ENCODE assay signal across 26 cellular contexts in the genomic region with DNA sequence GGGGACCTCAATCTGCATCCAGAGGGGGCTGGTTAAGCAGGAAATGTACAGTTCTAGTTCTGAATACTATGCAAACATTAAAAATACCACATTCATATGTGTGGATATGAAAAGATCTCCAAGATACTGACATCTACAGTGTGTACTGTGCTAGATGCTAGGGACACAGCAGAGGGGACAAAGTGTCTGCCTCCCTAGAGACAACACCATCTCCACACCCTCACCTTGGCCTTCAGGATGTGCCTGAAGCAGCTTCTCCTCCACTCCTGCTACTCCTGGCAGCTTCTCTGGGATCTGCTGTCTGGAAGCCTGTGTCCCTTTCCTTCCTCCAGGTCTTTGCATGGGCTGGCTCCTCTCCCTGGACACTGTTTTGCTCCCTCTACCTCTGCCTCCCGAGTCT. TPM values are rescaled to one million over a fixed set of nuclear protein-coding genes. Genes with fewer than 3 reads are reported as not detected.
DNase-seq lines count a peak whose midpoint lies in the region; ATAC-seq and TF ChIP-seq lines count a peak whose summit lies in the region.
"Had no signal": no experiment of that assay in that cellular context is flagged by ENCODE, and none has a peak within 500 bp of the region (broad histone marks: within the 10 kb centered on the region; RNA-seq: fewer than 3 reads in every experiment).

No MANE protein-coding gene starts in this region.

- CTCF ChIA-PET in CD8-positive, alpha-beta T cell (lab: Charles Lee): interaction anchor here (1.0 to 2.1 kb wide), 3 partner anchors 8 to 123 kb away, joined by 3 to 5 read pairs (median 4); no protein-coding TSS in a partner anchor
- CTCF ChIA-PET in T-cell (lab: Charles Lee): no interaction called here

- H3K27me3 Mint-ChIP-seq in CD8-positive, alpha-beta T cell (ENCODE audit: low read depth): no peaks in the 10 kb centered on the region
- H3K27me3 Mint-ChIP-seq in T-cell: no peaks in the 10 kb centered on the region
- no peaks in the 10 kb centered on the region for H3K27me3 Mint-ChIP-seq in effector memory CD8-positive, alpha-beta T cell
- H3K27me3 Mint-ChIP-seq in neural crest cell (ENCODE audit: low read depth): no peaks in the 10 kb centered on the region
- H3K27me3 Mint-ChIP-seq in activated CD4-positive, alpha-beta T cell treated with anti-CD3 and anti-CD28 coated beads, Interleukin-2, amount 10 ng/mL, durations not matched to agents 24 days and 14 days: peaks cover 3% of the 10 kb centered on the region
- H3K27me3 Mint-ChIP-seq: IgD-negative memory B cell had no signal

- H3K4me3 ChIP-seq in CD8-positive, alpha-beta T cell (ENCODE audit: low read depth, low read length): no peak overlapping the region
- H3K4me3 ChIP-seq: BLaER1 treated with 17β-estradiol and CSF1 and Interleukin-3, amounts not matched to agents 10 nM and 100 nM; cardiac muscle cell; heart left ventricle; MG63; suprapubic skin; uterus had no signal

- no peak for TF ChIP-seq CTCF in CD8-positive, alpha-beta T cell (IDR thresholded peaks at IDR 0.05)
- TF ChIP-seq CTCF in neural crest cell (conservative IDR thresholded peaks at IDR 0.05): no peak

- no peaks in the 10 kb centered on the region for H3K36me3 ChIP-seq in CD8-positive, alpha-beta T cell (ENCODE audit: insufficient read depth, low read length)
- H3K36me3 ChIP-seq: cardiac muscle cell, MG63, uterus had no signal

- H3K4me1 ChIP-seq in CD8-positive, alpha-beta T cell (ENCODE audit: insufficient read depth, low read length): peaks cover 7% of the 10 kb centered on the region
- H3K4me1 ChIP-seq: heart left ventricle, suprapubic skin, uterus had no signal

- H3K9me3 Mint-ChIP-seq in CD8-positive, alpha-beta T cell: no peaks in the 10 kb centered on the region
- no peaks in the 10 kb centered on the region for H3K9me3 Mint-ChIP-seq in T-cell
- H3K9me3 Mint-ChIP-seq in effector memory CD8-positive, alpha-beta T cell: no peaks in the 10 kb centered on the region
- H3K9me3 Mint-ChIP-seq in neural crest cell: no peaks in the 10 kb centered on the region
- H3K9me3 Mint-ChIP-seq in activated CD4-positive, alpha-beta T cell treated with anti-CD3 and anti-CD28 coated beads, Interleukin-2, amount 10 ng/mL, durations not matched to agents 24 days and 14 days: no peaks in the 10 kb centered on the region
- H3K9me3 Mint-ChIP-seq: IgD-negative memory B cell had no signal

- H3K36me3 Mint-ChIP-seq in CD8-positive, alpha-beta T cell: peaks cover 3% of the 10 kb centered on the region
- H3K36me3 Mint-ChIP-seq in T-cell: no peaks in the 10 kb centered on the region
- peaks cover 6% of the 10 kb centered on the region for H3K36me3 Mint-ChIP-seq in effector memory CD8-positive, alpha-beta T cell (ENCODE audit: insufficient read depth)
- no peaks in the 10 kb centered on the region for H3K36me3 Mint-ChIP-seq in neural crest cell (ENCODE audit: low read depth)
- H3K36me3 Mint-ChIP-seq in activated CD4-positive, alpha-beta T cell treated with anti-CD3 and anti-CD28 coated beads, Interleukin-2, amount 10 ng/mL, durations not matched to agents 24 days and 14 days (ENCODE audit: low read depth): peaks cover 2% of the 10 kb centered on the region

- intact Hi-C loops in CD8-positive, alpha-beta T cell (cut with DNase I, micrococcal nuclease): no loop called here
- intact Hi-C loops in activated CD4-positive, alpha-beta T cell treated with anti-CD3 and anti-CD28 coated beads, Interleukin-2, amount 10 ng/mL, durations not matched to agents 24 days and 14 days (cut with micrococcal nuclease): no loop called here

- peaks cover 21% of the 10 kb centered on the region for H3K4me1 Mint-ChIP-seq in CD8-positive, alpha-beta T cell (ENCODE audit: low read depth)
- peaks cover 13 to 27% (median 14%) of the 10 kb centered on the region in 3 donors for H3K4me1 Mint-ChIP-seq in T-cell
- peaks cover 36 to 46% of the 10 kb centered on the region in 2 donors for H3K4me1 Mint-ChIP-seq in effector memory CD8-positive, alpha-beta T cell (ENCODE audit: low read depth in 2 of 2)
- peaks cover 27% of the 10 kb centered on the region for H3K4me1 Mint-ChIP-seq in neural crest cell
- no peaks in the 10 kb centered on the region for H3K4me1 Mint-ChIP-seq in activated CD4-positive, alpha-beta T cell treated with anti-CD3 and anti-CD28 coated beads, Interleukin-2, amount 10 ng/mL, durations not matched to agents 24 days and 14 days

- no peak overlapping the region for H3K27ac ChIP-seq in CD8-positive, alpha-beta T cell (ENCODE audit: low read depth, low read length)
- H3K27ac ChIP-seq: BLaER1 treated with 17β-estradiol and CSF1 and Interleukin-3, amounts not matched to agents 10 nM and 100 nM; cardiac muscle cell; suprapubic skin; uterus had no signal

- H3K27ac Mint-ChIP-seq in CD8-positive, alpha-beta T cell: peak overlapping the region; percentile 39
- H3K27ac Mint-ChIP-seq in T-cell: peak overlapping the region; percentile 64 to 65
- peak overlapping the region; percentile 97 to 98 for H3K27ac Mint-ChIP-seq in effector memory CD8-positive, alpha-beta T cell
- peak overlapping the region; percentile 38 for H3K27ac Mint-ChIP-seq in neural crest cell (ENCODE audit: unreplicated experiment)
- no peak overlapping the region for H3K27ac Mint-ChIP-seq in activated CD4-positive, alpha-beta T cell treated with anti-CD3 and anti-CD28 coated beads, Interleukin-2, amount 10 ng/mL, durations not matched to agents 24 days and 14 days

- POLR2A ChIA-PET in CD8-positive, alpha-beta T cell (lab: Charles Lee): interaction anchor here (1.0 kb wide), 1 partner anchor 15 kb away, joined by 3 read pairs; no protein-coding TSS in a partner anchor
- POLR2A ChIA-PET in T-cell (lab: Charles Lee): interaction anchor here in 1 of 2 donors (0.7 kb wide), 1 partner anchor 19 kb away, joined by 3 read pairs; no protein-coding TSS in a partner anchor

- no peak for ATAC-seq in CD8-positive, alpha-beta T cell
- ATAC-seq in T-cell (replicated peaks in 1 of 4) (no peak), GM18511 (IDR thresholded peaks at IDR 0.05; ENCODE audit: unreplicated experiment) (no peak)
- peak; percentile 23 for ATAC-seq in effector memory CD8-positive, alpha-beta T cell (replicated peaks)
- ATAC-seq: heart left ventricle, Right ventricle myocardium inferior had no signal

- no peaks in the 10 kb centered on the region for H3K9me3 ChIP-seq in CD8-positive, alpha-beta T cell (ENCODE audit: low read length)
- H3K9me3 ChIP-seq: BLaER1 treated with 17β-estradiol and CSF1 and Interleukin-3, amounts not matched to agents 10 nM and 100 nM; heart left ventricle; MG63; suprapubic skin; uterus had no signal

- in situ Hi-C loops in ACHN (cut with HindIII; ENCODE audit: low pct_ligation_motif_present, low pct_unique_long_range_greater_than_20kb, low sequenced_read_pairs): no loop called here

- H3K27me3 ChIP-seq in CD8-positive, alpha-beta T cell (ENCODE audit: insufficient read depth, low read length): no peaks in the 10 kb centered on the region
- H3K27me3 ChIP-seq: BLaER1 treated with 17β-estradiol and CSF1 and Interleukin-3, amounts not matched to agents 10 nM and 100 nM; cardiac muscle cell; heart left ventricle; MG63; suprapubic skin; uterus had no signal

- DNase-seq in CD8-positive, alpha-beta T cell: no peak
- DNase-seq in T-cell (no peak), neural crest cell (ENCODE audit: low read depth, low spot score) (no peak), ACHN (no peak)
- DNase-seq in effector memory CD8-positive, alpha-beta T cell: no peak
- no peak for DNase-seq in stimulated activated CD4-positive, alpha-beta T cell treated with anti-CD3 and anti-CD28 coated beads, Interleukin-2, amount 100 ng/mL, for 48 hours
- DNase-seq in activated CD4-positive, alpha-beta T cell treated with anti-CD3 and anti-CD28 coated beads, Interleukin-2, amount 10 ng/mL, durations not matched to agents 24 days and 14 days: no peak
- DNase-seq: activated CD4-positive, alpha-beta T cell treated with anti-CD3 and anti-CD28 coated beads, Interleukin-2, amount 50 U/mL, for 4 hours; activated naive CD4-positive, alpha-beta T cell treated with Interleukin-2 at 50 U/mL for 16 hours; amygdala; HCEC 1CT; heart left ventricle; mesenchymal stem cell; MG63; NCI-H2081 treated with DMSO at 0.1 percent for 48 hours; NCI-H446; occipital lobe; OCI-M1; T-helper 9 cell; uterus had no signal

- H3K4me3 Mint-ChIP-seq in CD8-positive, alpha-beta T cell: no peak overlapping the region
- H3K4me3 Mint-ChIP-seq in T-cell: no peak overlapping the region
- H3K4me3 Mint-ChIP-seq in effector memory CD8-positive, alpha-beta T cell: peak overlapping the region; percentile 88 to 93
- H3K4me3 Mint-ChIP-seq in neural crest cell: no peak overlapping the region
- no peak overlapping the region for H3K4me3 Mint-ChIP-seq in activated CD4-positive, alpha-beta T cell treated with anti-CD3 and anti-CD28 coated beads, Interleukin-2, amount 10 ng/mL, durations not matched to agents 24 days and 14 days

RNA-seq across cellular contexts. Expression of a gene that starts 10.7 kb away (rescaled TPM):
- 100 to 1,000 TPM; 137 to 139 TPM for total RNA-seq in CD8-positive, alpha-beta T cell
- total RNA-seq in T-cell (100 to 1,000 TPM; 134 to 149 (median 135) TPM), neural crest cell (350 and 361 TPM in 2 replicates)
- total RNA-seq in activated CD4-positive, alpha-beta T cell treated with anti-CD3 and anti-CD28 coated beads, Interleukin-2, amount 10 ng/mL, durations not matched to agents 24 days and 14 days: 249 and 255 TPM in 2 replicates

RNA-seq across cellular contexts. Expression of a gene that starts 15.7 kb away (rescaled TPM):
- total RNA-seq in CD8-positive, alpha-beta T cell: 10 to 100 TPM; 25.9 to 26.1 TPM
- 10 to 100 TPM; 47.2 to 90.1 (median 75.5) TPM for total RNA-seq in T-cell
- total RNA-seq in neural crest cell: 375 and 382 TPM in 2 replicates
- 330 and 351 TPM in 2 replicates for total RNA-seq in activated CD4-positive, alpha-beta T cell treated with anti-CD3 and anti-CD28 coated beads, Interleukin-2, amount 10 ng/mL, durations not matched to agents 24 days and 14 days

RNA-seq across cellular contexts. Expression of a gene that starts 34.0 kb away (rescaled TPM):
- total RNA-seq in CD8-positive, alpha-beta T cell: 10 to 100 TPM; 16.6 to 17.3 TPM
- total RNA-seq in T-cell (10 to 100 TPM; 15.9 to 47.2 (median 30.3) TPM), neural crest cell (32.0 and 33.8 TPM in 2 replicates)
- total RNA-seq in activated CD4-positive, alpha-beta T cell treated with anti-CD3 and anti-CD28 coated beads, Interleukin-2, amount 10 ng/mL, durations not matched to agents 24 days and 14 days: 34.1 and 41.0 TPM in 2 replicates

RNA-seq across cellular contexts. Expression of a gene that starts 34.0 kb away (rescaled TPM):
- 10 to 100 TPM; 35.8 to 36.0 TPM for total RNA-seq in CD8-positive, alpha-beta T cell
- total RNA-seq in T-cell (10 to 100 TPM; 15.9 to 24.0 (median 21.5) TPM), neural crest cell (38.0 and 38.1 TPM in 2 replicates)
- total RNA-seq in activated CD4-positive, alpha-beta T cell treated with anti-CD3 and anti-CD28 coated beads, Interleukin-2, amount 10 ng/mL, durations not matched to agents 24 days and 14 days: 54.6 and 57.5 TPM in 2 replicates

RNA-seq across cellular contexts. Expression of a gene that starts 42.3 kb away (rescaled TPM):
- total RNA-seq in CD8-positive, alpha-beta T cell: 100 to 1,000 TPM; 118 to 124 TPM
- total RNA-seq in T-cell (100 to 1,000 TPM; 128 to 171 (median 163) TPM), neural crest cell (315 and 320 TPM in 2 replicates)
- total RNA-seq in activated CD4-positive, alpha-beta T cell treated with anti-CD3 and anti-CD28 coated beads, Interleukin-2, amount 10 ng/mL, durations not matched to agents 24 days and 14 days: 362 and 363 TPM in 2 replicates

Comparison
In these comparisons a context has a peak if more than half of its experiments do, and no peak if none do; other contexts are left out.
1. H3K4me3 Mint-ChIP-seq: peak in effector memory CD8-positive, alpha-beta T cell (2 of 2); none in CD8-positive, alpha-beta T cell (single experiment), T-cell (0 of 3), neural crest cell (single experiment) and activated CD4-positive, alpha-beta T cell treated with anti-CD3 and anti-CD28 coated beads, Interleukin-2, amount 10 ng/mL, durations not matched to agents 24 days and 14 days (single experiment).